In genomic region chr15:27681038-27681437, GRCh38 we compare ENCODE assay signal across 17 cellular contexts.
DNase-seq lines count a peak whose midpoint lies in the region; ATAC-seq and TF ChIP-seq lines count a peak whose summit lies in the region.
"Had no signal": no experiment of that assay in that cellular context is flagged by ENCODE, and none has a peak within 500 bp of the region (broad histone marks: within the 10 kb centered on the region; RNA-seq: fewer than 3 reads in every experiment).

No MANE protein-coding gene starts in this region.

- no peak overlapping the region for H3K27ac ChIP-seq in heart left ventricle
- H3K27ac ChIP-seq: colonic mucosa, esophagus squamous epithelium, left lung, parathyroid adenoma, tibial nerve had no signal

- POLR2A ChIA-PET in Caco-2 (lab: Charles Lee): no interaction called here
- POLR2A ChIA-PET in activated CD8-positive, alpha-beta T cell treated with anti-CD3 and anti-CD28 coated beads for 36 hours (lab: Charles Lee): no interaction called here

- no TSS peak for BruUV-seq in Caco-2 (replicated peaks; lab: Mats Ljungman, UMichigan)

- no peaks in the 10 kb centered on the region for H3K36me3 ChIP-seq in Caco-2 (ENCODE audit: control insufficient read depth, insufficient read depth, low read length)
- H3K36me3 ChIP-seq in HAP-1 (replicated peaks): no peaks in the 10 kb centered on the region
- H3K36me3 ChIP-seq in kidney epithelial cell (ENCODE audit: control insufficient read depth, insufficient read depth, low read length): no peaks in the 10 kb centered on the region
- H3K36me3 ChIP-seq in heart left ventricle: no peaks in the 10 kb centered on the region
- H3K36me3 ChIP-seq: colonic mucosa, esophagus squamous epithelium, left lung, MG63, tibial nerve had no signal

- H3K4me3 Mint-ChIP-seq in Caco-2 (ENCODE audit: unreplicated experiment): no peak overlapping the region
- H3K4me3 Mint-ChIP-seq in activated T-helper 17 cell treated with anti-CD3 and anti-CD28 coated beads, Interleukin-2, amount 50 U/mL, for 72 hours: no peak overlapping the region
- H3K4me3 Mint-ChIP-seq in activated CD8-positive, alpha-beta T cell treated with anti-CD3 and anti-CD28 coated beads for 36 hours: no peak overlapping the region
- H3K4me3 Mint-ChIP-seq: activated B cell treated with CpG ODN at 0.5 μM for 24 hours; activated T-helper 1 cell treated with anti-CD3 and anti-CD28 coated beads, Interleukin-12 subunit alpha, Interleukin-12 subunit beta, Interleukin-2, Interleukin-4 antibody, amounts not matched to agents 30 ng/mL and 10 ng/mL and 1 ng/mL, durations not matched to agents 14 hours and 24 hours and 36 hours; CD4-positive, alpha-beta memory T cell; HFFc6 had no signal

- no peaks in the 10 kb centered on the region for H3K27me3 Mint-ChIP-seq in Caco-2 (ENCODE audit: insufficient read depth, unreplicated experiment)
- H3K27me3 Mint-ChIP-seq in activated T-helper 17 cell treated with anti-CD3 and anti-CD28 coated beads, Interleukin-2, amount 50 U/mL, for 72 hours: no peaks in the 10 kb centered on the region
- no peaks in the 10 kb centered on the region for H3K27me3 Mint-ChIP-seq in activated CD8-positive, alpha-beta T cell treated with anti-CD3 and anti-CD28 coated beads for 36 hours
- H3K27me3 Mint-ChIP-seq: activated B cell treated with CpG ODN at 0.5 μM for 24 hours had no signal

- CTCF ChIA-PET in Caco-2 (lab: Charles Lee): no interaction called here
- CTCF ChIA-PET in activated CD8-positive, alpha-beta T cell treated with anti-CD3 and anti-CD28 coated beads for 36 hours (lab: Charles Lee): no interaction called here

- H3K27me3 ChIP-seq in Caco-2 (replicated peaks; ENCODE audit: control insufficient read depth, insufficient read depth, low read length): no peaks in the 10 kb centered on the region
- no peaks in the 10 kb centered on the region for H3K27me3 ChIP-seq in HAP-1 (ENCODE audit: low read depth)
- no peaks in the 10 kb centered on the region for H3K27me3 ChIP-seq in kidney epithelial cell (ENCODE audit: control insufficient read depth, insufficient read depth, low read length)
- no peaks in the 10 kb centered on the region for H3K27me3 ChIP-seq in heart left ventricle
- H3K27me3 ChIP-seq: colonic mucosa, esophagus squamous epithelium, left lung, MG63, tibial nerve had no signal

- 44 to 79% (median 53%) methylated on average over 7 to 8 of the region's 8 CpGs for WGBS in heart left ventricle, 4 donors

- H3K9me3 ChIP-seq in Caco-2: no peaks in the 10 kb centered on the region
- no peaks in the 10 kb centered on the region for H3K9me3 ChIP-seq in HAP-1
- H3K9me3 ChIP-seq in heart left ventricle: no peaks in the 10 kb centered on the region
- H3K9me3 ChIP-seq: colonic mucosa, esophagus squamous epithelium, left lung, MG63, tibial nerve had no signal

- H3K4me3 ChIP-seq in Caco-2 (ENCODE audit: low read depth, low read length): no peak overlapping the region
- H3K4me3 ChIP-seq in HAP-1: no peak overlapping the region
- H3K4me3 ChIP-seq in kidney epithelial cell (ENCODE audit: low read depth, low read length): no peak overlapping the region
- no peak overlapping the region for H3K4me3 ChIP-seq in heart left ventricle
- H3K4me3 ChIP-seq: colonic mucosa, esophagus squamous epithelium, left lung, MG63, tibial nerve had no signal

- TF ChIP-seq POLR2A in heart left ventricle (IDR thresholded peaks at IDR 0.05): no peak

- H3K4me1 ChIP-seq in Caco-2 (no peaks in the 10 kb centered on the region), HAP-1 (no peaks in the 10 kb centered on the region; the same call in 1 of the 2 replicates), heart left ventricle (no peaks in the 10 kb centered on the region)
- H3K4me1 ChIP-seq: colonic mucosa, esophagus squamous epithelium, left lung, parathyroid adenoma had no signal

- peaks cover 7% of the 10 kb centered on the region for H3K9me3 Mint-ChIP-seq in Caco-2 (ENCODE audit: unreplicated experiment)
- no peaks in the 10 kb centered on the region for H3K9me3 Mint-ChIP-seq in activated T-helper 17 cell treated with anti-CD3 and anti-CD28 coated beads, Interleukin-2, amount 50 U/mL, for 72 hours
- H3K9me3 Mint-ChIP-seq in activated CD8-positive, alpha-beta T cell treated with anti-CD3 and anti-CD28 coated beads for 36 hours: no peaks in the 10 kb centered on the region
- H3K9me3 Mint-ChIP-seq: activated T-helper 1 cell treated with anti-CD3 and anti-CD28 coated beads, Interleukin-12 subunit alpha, Interleukin-12 subunit beta, Interleukin-2, Interleukin-4 antibody, amounts not matched to agents 30 ng/mL and 10 ng/mL and 1 ng/mL, durations not matched to agents 14 hours and 24 hours and 36 hours had no signal

- intact Hi-C loops in Caco-2 (cut with micrococcal nuclease; ENCODE audit: unreplicated experiment): no loop called here
- intact Hi-C loops in activated CD8-positive, alpha-beta T cell treated with anti-CD3 and anti-CD28 coated beads for 36 hours (cut with micrococcal nuclease): no loop called here
- intact Hi-C loops in heart left ventricle (cut with DNase I): loop anchor here in 1 of 10 donors (10.0 kb wide), 1 partner anchor 56 kb away; no protein-coding TSS in a partner anchor

- DNase-seq in Caco-2 (peak in 1 of 2 experiments; percentile 48), HAP-1 (ENCODE audit: low spot score in 2 of 2) (peak; percentile 40 to 85), SKM-1 (lab: John Stamatoyannopoulos, UW; ENCODE audit: unreplicated experiment) (peak; percentile 6), kidney epithelial cell (ENCODE audit: low read depth) (no peak), heart left ventricle (no peak)
- DNase-seq in activated CD8-positive, alpha-beta T cell treated with anti-CD3 and anti-CD28 coated beads for 36 hours: no peak
- DNase-seq: activated B cell treated with CpG ODN at 0.5 μM for 24 hours; CD4-positive, alpha-beta memory T cell; colonic mucosa; esophagus squamous epithelium; HFFc6; left lung; MG63 had no signal

- no peak for ATAC-seq in activated T-helper 17 cell treated with anti-CD3 and anti-CD28 coated beads, Interleukin-2, amount 50 U/mL, for 72 hours (replicated peaks)
- ATAC-seq in activated CD8-positive, alpha-beta T cell treated with anti-CD3 and anti-CD28 coated beads for 36 hours: no peak
- no peak for ATAC-seq in heart left ventricle
- ATAC-seq: left lung had no signal

- H3K4me1 Mint-ChIP-seq in Caco-2 (ENCODE audit: low read depth, unreplicated experiment): no peaks in the 10 kb centered on the region
- H3K4me1 Mint-ChIP-seq in activated T-helper 17 cell treated with anti-CD3 and anti-CD28 coated beads, Interleukin-2, amount 50 U/mL, for 72 hours: no peaks in the 10 kb centered on the region
- H3K4me1 Mint-ChIP-seq in activated CD8-positive, alpha-beta T cell treated with anti-CD3 and anti-CD28 coated beads for 36 hours (ENCODE audit: low read depth): no peaks in the 10 kb centered on the region
- H3K4me1 Mint-ChIP-seq: activated B cell treated with CpG ODN at 0.5 μM for 24 hours; CD4-positive, alpha-beta memory T cell had no signal

- TF ChIP-seq CTCF in Caco-2 (IDR thresholded peaks at IDR 0.05; ENCODE audit: insufficient read depth in 1 of 2, low read depth in 1 of 2, low read length in 1 of 2, severe bottlenecking in 1 of 2, unreplicated experiment in 1 of 2) (peak; percentile 4 to 28), kidney epithelial cell (IDR thresholded peaks at IDR 0.05; ENCODE audit: insufficient read depth, low read length, poor library complexity, severe bottlenecking) (peak; percentile 56), heart left ventricle (IDR thresholded peaks at IDR 0.05) (no peak)
- TF ChIP-seq CTCF in activated CD8-positive, alpha-beta T cell treated with anti-CD3 and anti-CD28 coated beads for 36 hours (IDR thresholded peaks at IDR 0.05): no peak

- H3K36me3 Mint-ChIP-seq in Caco-2 (ENCODE audit: insufficient read depth, unreplicated experiment): no peaks in the 10 kb centered on the region
- no peaks in the 10 kb centered on the region for H3K36me3 Mint-ChIP-seq in activated T-helper 17 cell treated with anti-CD3 and anti-CD28 coated beads, Interleukin-2, amount 50 U/mL, for 72 hours (ENCODE audit: low read depth)
- no peaks in the 10 kb centered on the region for H3K36me3 Mint-ChIP-seq in activated CD8-positive, alpha-beta T cell treated with anti-CD3 and anti-CD28 coated beads for 36 hours (ENCODE audit: low read depth)
- H3K36me3 Mint-ChIP-seq: CD4-positive, alpha-beta memory T cell had no signal

- in situ Hi-C loops in HAP-1 (cut with MboI; ENCODE audit: low sequenced_read_pairs): no loop called here

- H3K27ac Mint-ChIP-seq in Caco-2 (ENCODE audit: unreplicated experiment): no peak overlapping the region
- no peak overlapping the region for H3K27ac Mint-ChIP-seq in activated T-helper 17 cell treated with anti-CD3 and anti-CD28 coated beads, Interleukin-2, amount 50 U/mL, for 72 hours
- H3K27ac Mint-ChIP-seq in activated CD8-positive, alpha-beta T cell treated with anti-CD3 and anti-CD28 coated beads for 36 hours: no peak overlapping the region
- H3K27ac Mint-ChIP-seq: activated B cell treated with CpG ODN at 0.5 μM for 24 hours; activated T-helper 1 cell treated with anti-CD3 and anti-CD28 coated beads, Interleukin-12 subunit alpha, Interleukin-12 subunit beta, Interleukin-2, Interleukin-4 antibody, amounts not matched to agents 30 ng/mL and 10 ng/mL and 1 ng/mL, durations not matched to agents 14 hours and 24 hours and 36 hours; CD4-positive, alpha-beta memory T cell; HFFc6 had no signal

Comparison
In these comparisons a context has a peak if more than half of its experiments do, and no peak if none do; other contexts are left out.
1. DNase-seq: peak in HAP-1 (2 of 2) and SKM-1 (single experiment); none in kidney epithelial cell (single experiment), activated CD8-positive, alpha-beta T cell treated with anti-CD3 and anti-CD28 coated beads for 36 hours (single experiment) and heart left ventricle (0 of 5).
2. CTCF ChIP-seq: peak in Caco-2 (2 of 2) and kidney epithelial cell (single experiment); none in activated CD8-positive, alpha-beta T cell treated with anti-CD3 and anti-CD28 coated beads for 36 hours (single experiment) and heart left ventricle (0 of 12).